In the genomic region with DNA sequence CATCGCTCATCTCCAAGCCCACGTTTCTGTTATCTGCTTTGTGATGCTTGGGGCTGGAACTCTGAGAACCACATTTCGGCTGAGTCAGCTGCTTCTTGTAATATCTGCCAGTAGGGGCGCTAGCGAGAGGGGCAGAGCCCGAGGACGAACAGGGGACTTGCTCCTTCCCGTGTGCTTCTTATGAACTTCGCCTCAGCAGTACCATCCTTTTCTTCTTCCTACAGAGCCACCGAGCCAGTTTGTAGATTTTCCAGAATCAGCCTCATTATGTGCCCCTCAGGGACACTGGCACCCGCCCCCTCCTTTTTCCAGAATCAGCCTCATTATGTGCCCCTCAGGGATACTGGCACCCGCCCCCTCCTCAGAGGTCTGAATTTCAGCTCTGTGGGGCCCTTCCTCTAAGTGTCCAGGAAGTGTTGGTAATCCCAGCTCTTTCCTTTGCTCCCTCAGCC, we compare ENCODE assay signal across 8 cellular contexts.
DNase-seq lines count a peak whose midpoint lies in the region; ATAC-seq and TF ChIP-seq lines count a peak whose summit lies in the region.

No MANE protein-coding gene starts in this region.

- H3K27ac Mint-ChIP-seq in MCF 10A (ENCODE audit: low read depth, unreplicated experiment) = no peak overlapping the region
- H3K27ac Mint-ChIP-seq in activated CD8-positive, alpha-beta T cell treated with anti-CD3 and anti-CD28 coated beads for 36 hours = no peak overlapping the region

- no peak overlapping the region for H3K4me3 ChIP-seq in breast epithelium
- no peak overlapping the region for H3K4me3 ChIP-seq in esophagus squamous epithelium
- H3K4me3 ChIP-seq in neuronal stem cell (ENCODE audit: low read length in 2 of 2) = no peak overlapping the region

- H4K8ac ChIP-seq in neuronal stem cell (ENCODE audit: low read depth, low read length) = no peak overlapping the region

- H2BK12ac ChIP-seq in neuronal stem cell (ENCODE audit: low read length) = no peak overlapping the region

- no peaks in the 10 kb centered on the region for H3K4me1 ChIP-seq in breast epithelium
- H3K4me1 ChIP-seq in esophagus squamous epithelium = no peaks in the 10 kb centered on the region
- H3K4me1 ChIP-seq in neuronal stem cell (ENCODE audit: control insufficient read depth in 2 of 2, insufficient read depth in 1 of 2, low read depth in 1 of 2, low read length in 2 of 2) = no peaks in the 10 kb centered on the region

- H2AFZ ChIP-seq in neuronal stem cell (ENCODE audit: low read length) = peak overlapping the region; percentile 60

- H2BK120ac ChIP-seq in neuronal stem cell (ENCODE audit: low read depth, low read length) = no peak overlapping the region

- no peak overlapping the region for H2BK5ac ChIP-seq in neuronal stem cell (ENCODE audit: low read length)

- H3K27ac ChIP-seq in breast epithelium = no peak overlapping the region
- no peak overlapping the region for H3K27ac ChIP-seq in esophagus squamous epithelium
- H3K27ac ChIP-seq in neuronal stem cell (replicated peaks; ENCODE audit: low read length) = no peak overlapping the region

- no TSS peak for BruUV-seq in MCF 10A (replicated peaks; lab: Mats Ljungman, UMichigan)

- DNase-seq in MCF 10A (ENCODE audit: unreplicated experiment) (peak; percentile 80), breast epithelium (ENCODE audit: low spot score in 2 of 2) (no peak), NCI-H2171 treated with DMSO at 0.1 percent for 48 hours (lab: John Stamatoyannopoulos, UW) (peak; percentile 53), esophagus squamous epithelium (lab: John Stamatoyannopoulos, UW) (no peak), neuronal stem cell (ENCODE audit: low spot score) (peak; percentile 71), NCI-H2081 (lab: John Stamatoyannopoulos, UW) (no peak)
- peak; percentile 74 for DNase-seq in activated CD8-positive, alpha-beta T cell treated with anti-CD3 and anti-CD28 coated beads for 36 hours

- H3K36me3 ChIP-seq in breast epithelium (no peaks in the 10 kb centered on the region), esophagus squamous epithelium (no peaks in the 10 kb centered on the region), neuronal stem cell (replicated peaks in 1 of 2; ENCODE audit: control insufficient read depth in 2 of 2, insufficient read depth in 2 of 2, low read length in 2 of 2) (no peaks in the 10 kb centered on the region)

- H3K27me3 ChIP-seq in breast epithelium (no peaks in the 10 kb centered on the region), esophagus squamous epithelium (no peaks in the 10 kb centered on the region), neuronal stem cell (ENCODE audit: control insufficient read depth in 3 of 3, insufficient read depth in 3 of 3, low read depth in 1 of 3, low read length in 3 of 3) (no peaks in the 10 kb centered on the region)

- CTCF ChIA-PET in MCF 10A (lab: Yijun Ruan, JAX) = interaction anchor here (0.6 to 2.3 kb wide), 9 partner anchors 9 to 209 kb away, joined by 3 to 9 read pairs (median 4); no protein-coding TSS in a partner anchor
- CTCF ChIA-PET in activated CD8-positive, alpha-beta T cell treated with anti-CD3 and anti-CD28 coated beads for 36 hours (lab: Charles Lee) = interaction anchor here (0.7 to 3.0 kb wide), 35 partner anchors 9 to 512 kb away, joined by 3 to 25 read pairs (median 4); no protein-coding TSS in a partner anchor

- no peak for TF ChIP-seq POLR2A in breast epithelium (IDR thresholded peaks at IDR 0.05)
- TF ChIP-seq POLR2A in esophagus squamous epithelium (IDR thresholded peaks at IDR 0.05) = no peak

- H2AK5ac ChIP-seq in neuronal stem cell (ENCODE audit: low read depth, low read length) = no peak overlapping the region

- H4K91ac ChIP-seq in neuronal stem cell (ENCODE audit: low read depth, low read length, poor library complexity) = no peak overlapping the region

- H3K4ac ChIP-seq in neuronal stem cell (ENCODE audit: low read length) = no peak overlapping the region

- no peak overlapping the region for H3K9ac ChIP-seq in neuronal stem cell (ENCODE audit: low read depth, low read length, poor library complexity)

- H3K9me3 Mint-ChIP-seq in MCF 10A (ENCODE audit: unreplicated experiment) = no peaks in the 10 kb centered on the region
- no peaks in the 10 kb centered on the region for H3K9me3 Mint-ChIP-seq in activated CD8-positive, alpha-beta T cell treated with anti-CD3 and anti-CD28 coated beads for 36 hours

- no peak overlapping the region for H2BK15ac ChIP-seq in neuronal stem cell (ENCODE audit: low read length)

- TF ChIP-seq CTCF in MCF 10A (IDR thresholded peaks at IDR 0.05; ENCODE audit: unreplicated experiment) (peak; percentile 56), breast epithelium (IDR thresholded peaks at IDR 0.05) (peak in 1 of 3 donors; percentile 25), esophagus squamous epithelium (IDR thresholded peaks at IDR 0.05) (peak; percentile 12 to 58 (median 36))
- peak; percentile 85 for TF ChIP-seq CTCF in activated CD8-positive, alpha-beta T cell treated with anti-CD3 and anti-CD28 coated beads for 36 hours (IDR thresholded peaks at IDR 0.05)

- H3K79me1 ChIP-seq in neuronal stem cell (ENCODE audit: low read depth, low read length) = no peaks in the 10 kb centered on the region

- intact Hi-C loops in MCF 10A (cut with micrococcal nuclease) = no loop called here
- intact Hi-C loops in breast epithelium (cut with DNase I; ENCODE audit: low total_unique reads) = no loop called here
- intact Hi-C loops in activated CD8-positive, alpha-beta T cell treated with anti-CD3 and anti-CD28 coated beads for 36 hours (cut with micrococcal nuclease) = loop anchor here (10.0 kb wide), 1 partner anchor 281 kb away; no protein-coding TSS in a partner anchor
- intact Hi-C loops in esophagus squamous epithelium (cut with DNase I) = no loop called here

- peak; percentile 87 for ATAC-seq in HG02759 (IDR thresholded peaks at IDR 0.05; ENCODE audit: unreplicated experiment)
- ATAC-seq in activated CD8-positive, alpha-beta T cell treated with anti-CD3 and anti-CD28 coated beads for 36 hours = peak; percentile 83

- no peaks in the 10 kb centered on the region for H3K27me3 Mint-ChIP-seq in MCF 10A (ENCODE audit: insufficient read depth, unreplicated experiment)
- H3K27me3 Mint-ChIP-seq in activated CD8-positive, alpha-beta T cell treated with anti-CD3 and anti-CD28 coated beads for 36 hours = peaks cover 15% of the 10 kb centered on the region

- no peaks in the 10 kb centered on the region for H3K4me1 Mint-ChIP-seq in MCF 10A (ENCODE audit: insufficient read depth, unreplicated experiment)
- H3K4me1 Mint-ChIP-seq in activated CD8-positive, alpha-beta T cell treated with anti-CD3 and anti-CD28 coated beads for 36 hours (ENCODE audit: low read depth) = peaks cover 5% of the 10 kb centered on the region

- H3K18ac ChIP-seq in neuronal stem cell (ENCODE audit: low read length) = no peak overlapping the region

- H3K14ac ChIP-seq in neuronal stem cell (ENCODE audit: low read length) = no peak overlapping the region

- H3K23ac ChIP-seq in neuronal stem cell (ENCODE audit: low read depth, low read length, poor library complexity) = no peak overlapping the region

- WGBS in esophagus squamous epithelium, 2 donors = 29 to 30% methylated on average over 11 of the region's 12 CpGs
- WGBS in neuronal stem cell (ENCODE audit: extremely low coverage in 2 of 2, insufficient read length in 2 of 2, insufficient replicate concordance in 1 of 2), 2 donors = no CpG with 5 or more reads among the region's 12 CpGs

- H3K9me3 ChIP-seq in breast epithelium (no peaks in the 10 kb centered on the region), esophagus squamous epithelium (no peaks in the 10 kb centered on the region), neuronal stem cell (replicated peaks in 1 of 2; ENCODE audit: control insufficient read depth in 2 of 2, insufficient read depth in 1 of 2, low read depth in 1 of 2, low read length in 2 of 2) (no peaks in the 10 kb centered on the region)

- H3K36me3 Mint-ChIP-seq in MCF 10A (ENCODE audit: insufficient read depth, unreplicated experiment) = no peaks in the 10 kb centered on the region
- H3K36me3 Mint-ChIP-seq in activated CD8-positive, alpha-beta T cell treated with anti-CD3 and anti-CD28 coated beads for 36 hours (ENCODE audit: low read depth) = no peaks in the 10 kb centered on the region

- POLR2A ChIA-PET in MCF 10A (lab: Yijun Ruan, JAX) = interaction anchor here (1.3 kb wide), 1 partner anchor 9 kb away, joined by 3 read pairs; no protein-coding TSS in a partner anchor
- POLR2A ChIA-PET in activated CD8-positive, alpha-beta T cell treated with anti-CD3 and anti-CD28 coated beads for 36 hours (lab: Charles Lee) = no interaction called here

- H3K4me2 ChIP-seq in neuronal stem cell (ENCODE audit: insufficient read depth, low read length, poor library complexity, severe bottlenecking) = no peak overlapping the region

- H3K4me3 Mint-ChIP-seq in MCF 10A (ENCODE audit: unreplicated experiment) = no peak overlapping the region
- H3K4me3 Mint-ChIP-seq in activated CD8-positive, alpha-beta T cell treated with anti-CD3 and anti-CD28 coated beads for 36 hours = no peak overlapping the region

Comparison
In these comparisons a context has a peak if more than half of its experiments do, and no peak if none do; other contexts are left out.
1. DNase-seq: peak in MCF 10A (single experiment), NCI-H2171 treated with DMSO at 0.1 percent for 48 hours (single experiment), activated CD8-positive, alpha-beta T cell treated with anti-CD3 and anti-CD28 coated beads for 36 hours (single experiment) and neuronal stem cell (single experiment); none in breast epithelium (0 of 2), esophagus squamous epithelium (single experiment) and NCI-H2081 (0 of 2).